25 cellular contexts compared by ENCODE assay signal in genomic region chr5:5466227-5466626, GRCh38.
"Had no signal": no experiment of that assay in that cellular context is flagged by ENCODE, and none has a peak within 500 bp of the region (broad histone marks: within the 10 kb centered on the region; RNA-seq: fewer than 3 reads in every experiment).

No MANE protein-coding gene starts in this region.

- H3K4me1 ChIP-seq: body of pancreas, left ventricle myocardium inferior, right lobe of liver, stomach, suprapubic skin, tibial nerve, uterus had no signal

- H3K27me3 Mint-ChIP-seq: activated CD4-positive, alpha-beta T cell treated with anti-CD3 and anti-CD28 coated beads, Interleukin-2, amount 10 ng/mL, durations not matched to agents 24 days and 14 days; activated CD8-positive, alpha-beta memory T cell treated with anti-CD3 and anti-CD28 coated beads, Interleukin-2, amount 10 ng/mL, durations not matched to agents 7 days and 5 days; activated CD8-positive, alpha-beta T cell treated with anti-CD3 and anti-CD28 coated beads for 36 hours; activated naive CD8-positive, alpha-beta T cell treated with anti-CD3 and anti-CD28 coated beads, Interleukin-2, amount 50 U/mL, for 24 hours; stimulated activated memory B cell treated with anti-CD40 and anti-IgM and Interleukin-4, amounts not matched to agents 10 μg/mL and 1 μg/mL and 100 μg/mL, for 72 hours had no signal

- H3K4me3 ChIP-seq: body of pancreas, left ventricle myocardium inferior, right lobe of liver, stomach, suprapubic skin, tibial nerve, uterus had no signal

- H3K9me3 Mint-ChIP-seq: activated CD4-positive, alpha-beta T cell treated with anti-CD3 and anti-CD28 coated beads, Interleukin-2, amount 10 ng/mL, durations not matched to agents 24 days and 14 days; activated CD8-positive, alpha-beta T cell treated with anti-CD3 and anti-CD28 coated beads for 36 hours; activated naive CD8-positive, alpha-beta T cell treated with anti-CD3 and anti-CD28 coated beads, Interleukin-2, amount 50 U/mL, for 24 hours; mesothelial cell of epicardium; natural killer cell; stimulated activated memory B cell treated with anti-CD40 and anti-IgM and Interleukin-4, amounts not matched to agents 10 μg/mL and 1 μg/mL and 100 μg/mL, for 72 hours had no signal

- H3K9me3 ChIP-seq: body of pancreas, left ventricle myocardium inferior, right lobe of liver, stomach, suprapubic skin, tibial nerve, uterus had no signal

- H3K27ac Mint-ChIP-seq: activated CD4-positive, alpha-beta T cell treated with anti-CD3 and anti-CD28 coated beads, Interleukin-2, amount 10 ng/mL, durations not matched to agents 24 days and 14 days; activated CD8-positive, alpha-beta memory T cell treated with anti-CD3 and anti-CD28 coated beads, Interleukin-2, amount 10 ng/mL, durations not matched to agents 7 days and 5 days; activated CD8-positive, alpha-beta T cell treated with anti-CD3 and anti-CD28 coated beads for 36 hours; activated naive CD8-positive, alpha-beta T cell treated with anti-CD3 and anti-CD28 coated beads, Interleukin-2, amount 50 U/mL, for 24 hours; mesothelial cell of epicardium; natural killer cell; stimulated activated memory B cell treated with anti-CD40 and anti-IgM and Interleukin-4, amounts not matched to agents 10 μg/mL and 1 μg/mL and 100 μg/mL, for 72 hours had no signal

- H3K27me3 ChIP-seq: body of pancreas, right lobe of liver, stomach, suprapubic skin, tibial nerve, uterus had no signal

- H3K4me1 Mint-ChIP-seq: activated naive CD8-positive, alpha-beta T cell treated with anti-CD3 and anti-CD28 coated beads, Interleukin-2, amount 50 U/mL, for 24 hours; mesothelial cell of epicardium had no signal

- DNase-seq: activated CD4-positive, alpha-beta T cell treated with anti-CD3 and anti-CD28 coated beads, Interleukin-2, amount 10 ng/mL, durations not matched to agents 24 days and 14 days; activated CD8-positive, alpha-beta memory T cell treated with anti-CD3 and anti-CD28 coated beads, Interleukin-2, amount 10 ng/mL, durations not matched to agents 7 days and 5 days; activated CD8-positive, alpha-beta T cell treated with anti-CD3 and anti-CD28 coated beads for 36 hours; activated gamma-delta T cell; activated naive CD4-positive, alpha-beta T cell treated with anti-CD3 and anti-CD28 coated beads, Interleukin-2, amount 50 U/mL, for 16 hours; activated naive CD8-positive, alpha-beta T cell treated with anti-CD3 and anti-CD28 coated beads, Interleukin-2, amount 50 U/mL, for 24 hours; activated T-cell treated with anti-CD3 and anti-CD28 coated beads for 4 hours; body of pancreas; caudate nucleus; effector memory CD4-positive, alpha-beta T cell; foreskin melanocyte; hypothalamus; left ventricle myocardium inferior; natural killer cell; nucleus accumbens; right lobe of liver; small intestine; stomach; uterus had no signal

- H3K27ac ChIP-seq: body of pancreas, left ventricle myocardium inferior, right lobe of liver, stomach, suprapubic skin, tibial nerve, uterus had no signal

- H3K36me3 ChIP-seq: uterus had no signal

- ATAC-seq: activated CD4-positive, CD25-positive, alpha-beta regulatory T cell treated with anti-CD3 and anti-CD28 coated beads, Interleukin-2, amount 50 U/mL, for 24 hours; activated CD8-positive, alpha-beta memory T cell treated with anti-CD3 and anti-CD28 coated beads, Interleukin-2, amount 10 ng/mL, durations not matched to agents 7 days and 5 days; activated CD8-positive, alpha-beta T cell treated with anti-CD3 and anti-CD28 coated beads for 36 hours; activated naive CD8-positive, alpha-beta T cell treated with anti-CD3 and anti-CD28 coated beads, Interleukin-2, amount 50 U/mL, for 24 hours; body of pancreas; esophagus mucosa; natural killer cell; right lobe of liver; stimulated activated memory B cell treated with anti-CD40 and anti-IgM and Interleukin-4, amounts not matched to agents 10 μg/mL and 1 μg/mL and 100 μg/mL, for 72 hours had no signal

- H3K4me3 Mint-ChIP-seq: activated CD4-positive, alpha-beta T cell treated with anti-CD3 and anti-CD28 coated beads, Interleukin-2, amount 10 ng/mL, durations not matched to agents 24 days and 14 days; activated CD8-positive, alpha-beta memory T cell treated with anti-CD3 and anti-CD28 coated beads, Interleukin-2, amount 10 ng/mL, durations not matched to agents 7 days and 5 days; activated CD8-positive, alpha-beta T cell treated with anti-CD3 and anti-CD28 coated beads for 36 hours; activated naive CD8-positive, alpha-beta T cell treated with anti-CD3 and anti-CD28 coated beads, Interleukin-2, amount 50 U/mL, for 24 hours; mesothelial cell of epicardium; natural killer cell; stimulated activated memory B cell treated with anti-CD40 and anti-IgM and Interleukin-4, amounts not matched to agents 10 μg/mL and 1 μg/mL and 100 μg/mL, for 72 hours had no signal
